ENCODE assay signal across 22 cellular contexts in the genomic region with DNA sequence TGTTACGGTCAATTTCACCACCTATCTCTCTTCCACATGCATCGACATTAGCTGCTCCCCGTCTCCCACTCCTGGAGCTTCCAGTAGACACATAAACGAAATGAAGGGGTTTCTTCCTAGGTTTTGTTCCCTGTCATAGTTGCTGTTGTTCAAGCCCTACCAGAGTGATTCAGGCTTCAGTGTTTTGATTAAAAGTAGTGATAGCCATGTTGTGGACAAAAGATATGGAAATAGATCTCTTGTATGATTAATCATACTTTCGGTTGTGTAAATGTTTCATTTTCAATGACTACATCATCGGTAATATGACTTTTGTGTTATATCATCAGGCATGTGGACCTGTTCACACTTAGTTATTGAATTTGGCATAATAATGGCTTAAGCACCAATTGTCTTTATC.
DNase-seq lines count a peak whose midpoint lies in the region; ATAC-seq and TF ChIP-seq lines count a peak whose summit lies in the region.
"Had no signal": no experiment of that assay in that cellular context is flagged by ENCODE, and none has a peak within 500 bp of the region (broad histone marks: within the 10 kb centered on the region; RNA-seq: fewer than 3 reads in every experiment).

No MANE protein-coding gene starts in this region.

- no peak for TF ChIP-seq CTCF in RWPE2 (IDR thresholded peaks at IDR 0.05; ENCODE audit: poor library complexity, severe bottlenecking)
- no peak for TF ChIP-seq CTCF in esophagus squamous epithelium (IDR thresholded peaks at IDR 0.05)

- no peaks in the 10 kb centered on the region for H3K36me3 ChIP-seq in RWPE2 (ENCODE audit: low read depth)
- no peaks in the 10 kb centered on the region for H3K36me3 ChIP-seq in esophagus squamous epithelium
- H3K36me3 ChIP-seq: BLaER1 had no signal

- TF ChIP-seq POLR2A in esophagus squamous epithelium (IDR thresholded peaks at IDR 0.05): no peak

- WGBS in esophagus squamous epithelium, 2 donors: 72 to 76% methylated on average over 6 of the region's 6 CpGs

- DNase-seq in EH (ENCODE audit: low read depth): peak; percentile 7
- peak; percentile 2 for DNase-seq in EL
- DNase-seq in RWPE2 (ENCODE audit: low spot score): no peak
- DNase-seq in epithelial cell of prostate (ENCODE audit: low read depth, low spot score): peak; percentile 76
- no peak for DNase-seq in UCSD-AML1 (lab: John Stamatoyannopoulos, UW; ENCODE audit: unreplicated experiment)
- no peak for DNase-seq in esophagus squamous epithelium (lab: John Stamatoyannopoulos, UW)
- no peak for DNase-seq in AML-193 (lab: John Stamatoyannopoulos, UW)
- DNase-seq: CD4-positive, alpha-beta T cell; COR-L47; DMS 273 treated with DMSO at 0.1 percent for 48 hours; DMS79 treated with DMSO at 0.1 percent for 48 hours; GOT3; HCEC 1CT; KBM-7; NCI-H1105; NCI-H1694; NCI-H2081 treated with DMSO at 0.1 percent for 48 hours; NCI-H2171 treated with DMSO at 0.1 percent for 48 hours; NCI-H524 treated with DMSO at 0.1 percent for 48 hours; NCI-H82; SHP77 had no signal

- H3K4me1 ChIP-seq in RWPE2 (ENCODE audit: insufficient read depth, poor library complexity, severe bottlenecking) (peaks cover 39% of the 10 kb centered on the region), esophagus squamous epithelium (peaks cover 16 to 45% (median 29%) of the 10 kb centered on the region in 3 donors)
- H3K4me1 ChIP-seq: BLaER1 had no signal

- H3K9me3 ChIP-seq in RWPE2 (ENCODE audit: severe bottlenecking) (no peaks in the 10 kb centered on the region), esophagus squamous epithelium (no peaks in the 10 kb centered on the region)
- H3K9me3 ChIP-seq: BLaER1 had no signal

- H3K4me3 ChIP-seq in RWPE2 (ENCODE audit: severe bottlenecking) (no peak overlapping the region), esophagus squamous epithelium (no peak overlapping the region)
- H3K4me3 ChIP-seq: BLaER1 had no signal

- intact Hi-C loops in esophagus squamous epithelium (cut with DNase I): no loop called here

- peak; percentile 24; the same call in 2 of the 3 replicates for ATAC-seq in RWPE2 (ENCODE audit: low read depth)

- H3K27me3 ChIP-seq in RWPE2 (ENCODE audit: insufficient read depth, poor library complexity, severe bottlenecking) (no peaks in the 10 kb centered on the region), esophagus squamous epithelium (no peaks in the 10 kb centered on the region)
- H3K27me3 ChIP-seq: BLaER1 had no signal

- peak overlapping the region; percentile 95 for H3K27ac ChIP-seq in RWPE2 (ENCODE audit: poor library complexity, severe bottlenecking)
- H3K27ac ChIP-seq in epithelial cell of prostate: peak overlapping the region; percentile 91
- no peak overlapping the region for H3K27ac ChIP-seq in esophagus squamous epithelium
- H3K27ac ChIP-seq: BLaER1 had no signal

Comparison
In these comparisons a context has a peak if more than half of its experiments do, and no peak if none do; other contexts are left out.
1. DNase-seq: peak in EH (single experiment), EL (single experiment) and epithelial cell of prostate (single experiment); none in RWPE2 (single experiment), UCSD-AML1 (single experiment), esophagus squamous epithelium (single experiment) and AML-193 (0 of 2).
2. H3K27ac ChIP-seq: peak in RWPE2 (single experiment) and epithelial cell of prostate (single experiment); none in esophagus squamous epithelium (0 of 4).